15 cellular contexts compared by ENCODE assay signal in genomic region chr7:47549397-47549796, GRCh38. TPM values are rescaled to one million over a fixed set of nuclear protein-coding genes. Genes with fewer than 3 reads are reported as not detected.
DNase-seq lines count a peak whose midpoint lies in the region; ATAC-seq and TF ChIP-seq lines count a peak whose summit lies in the region.
"Had no signal": no experiment of that assay in that cellular context is flagged by ENCODE, and none has a peak within 500 bp of the region (broad histone marks: within the 10 kb centered on the region; RNA-seq: fewer than 3 reads in every experiment).

No MANE protein-coding gene starts in this region.

- 95% methylated on average over 6 of the region's 6 CpGs for WGBS in mesenchymal stem cell
- 94 to 95% (median 94%) methylated on average over 5 to 6 of the region's 6 CpGs for WGBS in spleen, 5 donors

- no peak overlapping the region for H2BK5ac ChIP-seq in mesenchymal stem cell (ENCODE audit: low read depth, low read length, poor library complexity, severe bottlenecking)

- peak overlapping the region in 1 of 2 experiments; percentile 63 for H3K23ac ChIP-seq in mesenchymal stem cell (ENCODE audit: low read length in 2 of 2)

- H2AFZ ChIP-seq in mesenchymal stem cell (ENCODE audit: low read depth, low read length) = no peak overlapping the region

- no TSS peak for BruUV-seq in Panc1 (replicated peaks; lab: Mats Ljungman, UMichigan)

- CTCF ChIA-PET in HEK293 (lab: Yijun Ruan, JAX) = no interaction called here
- CTCF ChIA-PET in Panc1 (lab: Charles Lee) = no interaction called here

- no peak overlapping the region for H4K91ac ChIP-seq in mesenchymal stem cell (ENCODE audit: low read length)

- H2BK15ac ChIP-seq in mesenchymal stem cell (ENCODE audit: low read depth, poor library complexity, severe bottlenecking) = no peak overlapping the region

- peak overlapping the region; percentile 28 for H4K8ac ChIP-seq in mesenchymal stem cell (ENCODE audit: low read length)

- no peak overlapping the region for H3K4ac ChIP-seq in mesenchymal stem cell (ENCODE audit: low read depth in 1 of 2, low read length in 2 of 2)

- no peak for ATAC-seq in Panc1
- no peak for ATAC-seq in HG02973 (IDR thresholded peaks at IDR 0.05; ENCODE audit: unreplicated experiment)

- TF ChIP-seq CTCF in HEK293 (tag by site-specific recombination; IDR thresholded peaks at IDR 0.05) (no peak), Panc1 (IDR thresholded peaks at IDR 0.05) (no peak), spleen (IDR thresholded peaks at IDR 0.05 in 8 of 11, conservative IDR thresholded peaks at IDR 0.05 in 3 of 11) (no peak)

- no peaks in the 10 kb centered on the region for H3K4me1 ChIP-seq in HEK293 (ENCODE audit: control insufficient read depth, insufficient read depth, low read length)
- peaks cover 94% of the 10 kb centered on the region for H3K4me1 ChIP-seq in Panc1 (ENCODE audit: control insufficient read depth, insufficient read depth, low read length)
- H3K4me1 ChIP-seq in mesenchymal stem cell (ENCODE audit: control insufficient read depth, insufficient read depth, low read depth, low read length) = peaks cover 14% of the 10 kb centered on the region
- H3K4me1 ChIP-seq in spleen = peaks cover 0 to 67% (median 23%) of the 10 kb centered on the region in 6 donors
- H3K4me1 ChIP-seq: BE2C had no signal

- POLR2A ChIA-PET in HEK293 (lab: Yijun Ruan, JAX) (no interaction called here), Panc1 (lab: Charles Lee) (interaction anchor here (0.7 kb wide), 1 partner anchor 234 kb away, joined by 3 read pairs; no protein-coding TSS in a partner anchor)

- H3K27ac ChIP-seq in HEK293 (ENCODE audit: extremely low read depth, low read depth, low read length) (no peak overlapping the region), Panc1 (ENCODE audit: low read length) (peak overlapping the region; percentile 99), mesenchymal stem cell (ENCODE audit: low read length, poor library complexity, severe bottlenecking) (no peak overlapping the region), spleen (no peak overlapping the region)
- H3K27ac ChIP-seq: HL-60 had no signal

- no peak for DNase-seq in Panc1 (ENCODE audit: low read depth, low spot score)
- DNase-seq in mesenchymal stem cell = no peak
- DNase-seq in spleen = peak; percentile 61
- no peak for DNase-seq in anterior cingulate cortex (lab: John Stamatoyannopoulos, UW)
- no peak for DNase-seq in amniotic stem cell (lab: John Stamatoyannopoulos, UW)
- DNase-seq: ACHN; BE2C; C1 segment of cervical spinal cord; CD4-positive, CD25-positive, alpha-beta regulatory T cell; CD8-positive, alpha-beta memory T cell; COR-L47; H9 had no signal

- H3K4me2 ChIP-seq in mesenchymal stem cell (ENCODE audit: low read length, poor library complexity, severe bottlenecking) = no peak overlapping the region

- TF ChIP-seq POLR2A in spleen (IDR thresholded peaks at IDR 0.05) = no peak

- H3K9ac ChIP-seq in mesenchymal stem cell (ENCODE audit: low read length) = no peak overlapping the region

- H3K79me1 ChIP-seq in mesenchymal stem cell (replicated peaks; ENCODE audit: low read length, poor library complexity, severe bottlenecking) = peaks cover 50% of the 10 kb centered on the region

- H2BK12ac ChIP-seq in mesenchymal stem cell (ENCODE audit: low read length in 2 of 2) = no peak overlapping the region

- in situ Hi-C loops in Panc1 (cut with HindIII; ENCODE audit: low pct_unique_long_range_greater_than_20kb, low sequenced_read_pairs) = no loop called here

- no peak overlapping the region for H2AK5ac ChIP-seq in mesenchymal stem cell (ENCODE audit: low read length, severe bottlenecking)

- H3K14ac ChIP-seq in mesenchymal stem cell (ENCODE audit: low read length in 2 of 2) = no peak overlapping the region

- no peak overlapping the region for H2BK120ac ChIP-seq in mesenchymal stem cell (ENCODE audit: low read depth, low read length)

- H3K4me3 ChIP-seq in HEK293 (ENCODE audit: low read depth, low read length) = no peak overlapping the region
- H3K4me3 ChIP-seq in Panc1 (ENCODE audit: low read depth in 2 of 2, low read length in 2 of 2) = no peak overlapping the region
- H3K4me3 ChIP-seq in mesenchymal stem cell (ENCODE audit: insufficient read depth in 1 of 2, low read depth in 1 of 2, low read length in 2 of 2) = no peak overlapping the region
- no peak overlapping the region for H3K4me3 ChIP-seq in spleen

- intact Hi-C loops in Panc1 (cut with micrococcal nuclease; ENCODE audit: unreplicated experiment) (no loop called here), spleen (cut with DNase I; ENCODE audit: low total_unique reads) (no loop called here)

- H3K36me3 ChIP-seq in HEK293 (ENCODE audit: control insufficient read depth in 2 of 2, insufficient read depth in 1 of 2, low read length in 2 of 2) (no peaks in the 10 kb centered on the region), Panc1 (ENCODE audit: control insufficient read depth, insufficient read depth, low read length) (no peaks in the 10 kb centered on the region), mesenchymal stem cell (ENCODE audit: control insufficient read depth in 1 of 2, insufficient read depth in 2 of 2, low read depth in 1 of 2, low read length in 2 of 2) (peaks cover 0 to 25% of the 10 kb centered on the region in 2 experiments), spleen (peaks cover 0 to 26% (median 0%) of the 10 kb centered on the region in 6 donors)
- H3K36me3 ChIP-seq: BE2C had no signal

- H3K9me3 ChIP-seq in HEK293 (ENCODE audit: control insufficient read depth, insufficient read depth, low read depth, low read length) = no peaks in the 10 kb centered on the region
- no peaks in the 10 kb centered on the region for H3K9me3 ChIP-seq in Panc1 (ENCODE audit: control insufficient read depth, insufficient read depth, low read depth, low read length)
- no peaks in the 10 kb centered on the region for H3K9me3 ChIP-seq in mesenchymal stem cell (ENCODE audit: control insufficient read depth, low read length)
- H3K9me3 ChIP-seq in spleen = no peaks in the 10 kb centered on the region
- H3K9me3 ChIP-seq: BE2C had no signal

- H3K18ac ChIP-seq in mesenchymal stem cell (ENCODE audit: low read depth in 1 of 2, low read length in 2 of 2) = peak overlapping the region; percentile 11 to 29

- H3K27me3 ChIP-seq in Panc1 (ENCODE audit: control insufficient read depth, insufficient read depth, low read length) = no peaks in the 10 kb centered on the region
- H3K27me3 ChIP-seq in mesenchymal stem cell (ENCODE audit: control insufficient read depth in 1 of 2, insufficient read depth in 1 of 2, low read length in 2 of 2) = peaks cover 0 to 34% of the 10 kb centered on the region in 2 experiments
- H3K27me3 ChIP-seq in spleen (replicated peaks in 1 of 7) = no peaks in the 10 kb centered on the region
- H3K27me3 ChIP-seq: BE2C had no signal

TF ChIP-seq in HEK293, 187 proteins besides CTCF, POLR2A, EP300 and RAD21:
- TF ChIP-seq ZNF133 (tag by site-specific recombination; IDR thresholded peaks at IDR 0.05) (no peak), ZNF623 (tag by site-specific recombination; IDR thresholded peaks at IDR 0.05) (peak; percentile 53; the same call in 1 of the 2 replicates)

RNA-seq across cellular contexts. Expression of gene TNS3, which starts 32.5 kb away (rescaled TPM):
- total RNA-seq in Panc1 (2021; ENCODE audit: unreplicated experiment) = 533 TPM
- polyA plus RNA-seq in Panc1 (2012; ENCODE audit: insufficient read length) = 322 TPM
- 142 TPM for polyA plus RNA-seq in mesenchymal stem cell (2013, experiment 1 of 2)
- 136 TPM for polyA plus RNA-seq in mesenchymal stem cell (2013, experiment 2 of 2)
- total RNA-seq in spleen = 100 to 1,000 TPM; 122 to 247 (median 152) TPM
- 10 to 100 TPM; 17.7 to 31.4 (median 20.9) TPM for polyA plus RNA-seq in spleen
- polyA plus RNA-seq: CD4-positive, CD25-positive, alpha-beta regulatory T cell; CD8-positive, alpha-beta memory T cell had no signal
